Comparison of ENCODE assay signal across 8 cellular contexts in the genomic region with DNA sequence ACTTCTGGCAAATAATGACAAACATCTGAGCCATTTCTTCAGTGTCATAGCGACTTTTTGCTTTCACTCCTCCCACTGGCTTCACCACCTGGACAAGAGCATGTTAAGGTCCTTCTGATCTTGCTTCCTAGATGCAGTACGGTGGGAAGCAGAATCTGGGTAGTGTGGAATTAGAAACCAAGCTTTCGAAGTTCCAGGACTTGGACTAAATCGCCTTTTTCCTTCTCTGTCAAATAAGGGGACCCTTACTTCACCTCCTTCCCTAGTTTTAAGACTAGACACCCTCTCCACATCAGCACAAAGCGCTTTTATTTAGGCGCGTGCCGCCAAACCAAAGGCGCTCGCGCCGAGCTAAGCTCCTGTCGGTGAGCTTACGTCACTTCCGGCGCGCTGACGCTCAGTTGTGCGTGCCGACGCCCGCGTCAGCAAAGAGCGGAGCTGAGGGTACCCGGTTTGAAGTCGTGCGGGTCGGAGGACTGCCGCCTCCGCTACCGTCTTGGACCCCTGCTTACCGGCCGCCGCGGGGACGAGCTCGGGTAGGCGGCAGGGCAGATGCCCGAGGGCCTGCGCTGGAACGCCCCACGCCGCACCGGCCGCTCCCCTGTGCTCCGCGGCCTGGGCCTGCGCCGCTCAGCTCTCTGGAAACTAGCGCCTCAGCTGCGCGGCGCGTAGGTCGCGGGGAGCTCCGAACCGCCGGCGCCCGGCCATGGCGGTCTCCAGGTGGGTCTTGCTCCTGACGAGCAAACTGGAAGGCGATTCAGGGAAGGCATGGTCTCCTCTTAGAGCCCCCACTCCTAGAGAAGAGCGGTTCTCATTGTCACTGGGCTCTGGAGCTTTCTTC. TPM values are rescaled to one million over a fixed set of nuclear protein-coding genes. Genes with fewer than 3 reads are reported as not detected.
DNase-seq lines count a peak whose midpoint lies in the region; ATAC-seq and FAIRE-seq lines count a peak whose summit lies in the region.

A gene (plus strand): TSS at position 400 of the 841 bp plus-strand sequence. CDS start 307 bp downstream, at position 707.

- H3K9me3 Mint-ChIP-seq in activated T-helper 1 cell treated with anti-CD3 and anti-CD28 coated beads, Interleukin-12 subunit alpha, Interleukin-12 subunit beta, Interleukin-2, Interleukin-4 antibody, amounts not matched to agents 30 ng/mL and 10 ng/mL and 1 ng/mL, durations not matched to agents 14 hours and 24 hours and 36 hours, result peaks cover 4% of the 10 kb centered on the region
- peaks cover 0 to 4% (median 2%) of the 10 kb centered on the region in 7 donors for H3K9me3 Mint-ChIP-seq in naive B cell
- peaks cover 0 to 2% of the 10 kb centered on the region in 2 donors for H3K9me3 Mint-ChIP-seq in stimulated activated naive B cell treated with anti-CD40 and anti-IgM and Interleukin-4, amounts not matched to agents 10 μg/mL and 1 μg/mL and 100 μg/mL, for 72 hours

- peak within 1 kb of the TSS; percentile 93 for H3K4me3 ChIP-seq in Jurkat, Clone E6-1 (ENCODE audit: low read length)

- H3K4me3 Mint-ChIP-seq in activated T-helper 1 cell treated with anti-CD3 and anti-CD28 coated beads, Interleukin-12 subunit alpha, Interleukin-12 subunit beta, Interleukin-2, Interleukin-4 antibody, amounts not matched to agents 30 ng/mL and 10 ng/mL and 1 ng/mL, durations not matched to agents 14 hours and 24 hours and 36 hours, result peak within 1 kb of the TSS; percentile 98
- H3K4me3 Mint-ChIP-seq in naive B cell, result peak within 1 kb of the TSS; percentile 90 to 98 (median 95)
- peak within 1 kb of the TSS; percentile 84 to 86 for H3K4me3 Mint-ChIP-seq in stimulated activated naive B cell treated with anti-CD40 and anti-IgM and Interleukin-4, amounts not matched to agents 10 μg/mL and 1 μg/mL and 100 μg/mL, for 72 hours

- peaks cover 15% of the 10 kb centered on the region for H3K36me3 Mint-ChIP-seq in activated T-helper 1 cell treated with anti-CD3 and anti-CD28 coated beads, Interleukin-12 subunit alpha, Interleukin-12 subunit beta, Interleukin-2, Interleukin-4 antibody, amounts not matched to agents 30 ng/mL and 10 ng/mL and 1 ng/mL, durations not matched to agents 14 hours and 24 hours and 36 hours (ENCODE audit: low read depth)
- peaks cover 0 to 21% of the 10 kb centered on the region in 2 donors for H3K36me3 Mint-ChIP-seq in naive B cell
- peaks cover 8 to 20% of the 10 kb centered on the region in 2 donors for H3K36me3 Mint-ChIP-seq in stimulated activated naive B cell treated with anti-CD40 and anti-IgM and Interleukin-4, amounts not matched to agents 10 μg/mL and 1 μg/mL and 100 μg/mL, for 72 hours

- peak; percentile 98 for ATAC-seq in GM21619 (IDR thresholded peaks at IDR 0.05; ENCODE audit: unreplicated experiment)
- peak; percentile 93 for ATAC-seq in naive B cell (ENCODE audit: low read depth in 2 of 2)
- peak; percentile 98 for ATAC-seq in stimulated activated naive B cell treated with anti-CD40 and anti-IgM and Interleukin-4, amounts not matched to agents 10 μg/mL and 1 μg/mL and 100 μg/mL, for 72 hours (replicated peaks)

- intact Hi-C loops in activated T-helper 1 cell treated with anti-CD3 and anti-CD28 coated beads, Interleukin-12 subunit alpha, Interleukin-12 subunit beta, Interleukin-2, Interleukin-4 antibody, amounts not matched to agents 30 ng/mL and 10 ng/mL and 1 ng/mL, durations not matched to agents 14 hours and 24 hours and 36 hours (cut with micrococcal nuclease), result loop anchor here (1.0 to 10.0 kb wide), 9 partner anchors 14 to 759 kb away; a partner anchor contains a TSS

- H3K27me3 Mint-ChIP-seq in activated T-helper 1 cell treated with anti-CD3 and anti-CD28 coated beads, Interleukin-12 subunit alpha, Interleukin-12 subunit beta, Interleukin-2, Interleukin-4 antibody, amounts not matched to agents 30 ng/mL and 10 ng/mL and 1 ng/mL, durations not matched to agents 14 hours and 24 hours and 36 hours (ENCODE audit: insufficient read depth), result peaks cover 9% of the 10 kb centered on the region
- peaks cover 4 to 9% (median 7%) of the 10 kb centered on the region in 3 donors for H3K27me3 Mint-ChIP-seq in naive B cell
- peaks cover 5 to 6% of the 10 kb centered on the region in 2 donors for H3K27me3 Mint-ChIP-seq in stimulated activated naive B cell treated with anti-CD40 and anti-IgM and Interleukin-4, amounts not matched to agents 10 μg/mL and 1 μg/mL and 100 μg/mL, for 72 hours

- peak; percentile 16 for FAIRE-seq in RCC 7860 (lab: Jason Lieb, UNC)

- DNase-seq in DMS53 treated with DMSO at 0.1 percent for 48 hours (lab: John Stamatoyannopoulos, UW; ENCODE audit: unreplicated experiment), result peak; percentile 65
- DNase-seq in Jurkat, Clone E6-1 (ENCODE audit: low read depth, low spot score), result peak; percentile 93
- DNase-seq in RCC 7860 (ENCODE audit: low spot score), result peak; percentile 73
- peak; percentile 89 for DNase-seq in activated T-helper 1 cell treated with anti-CD3 and anti-CD28 coated beads, Interleukin-12 subunit alpha, Interleukin-12 subunit beta, Interleukin-2, Interleukin-4 antibody, amounts not matched to agents 30 ng/mL and 10 ng/mL and 1 ng/mL, durations not matched to agents 14 hours and 24 hours and 36 hours (ENCODE audit: low spot score)
- DNase-seq in fibroblast of gingiva (ENCODE audit: low read depth), result peak; percentile 94
- peak; percentile 89 for DNase-seq in naive B cell
- DNase-seq in stimulated activated naive B cell treated with anti-CD40 and anti-IgM and Interleukin-4, amounts not matched to agents 10 μg/mL and 1 μg/mL and 100 μg/mL, for 72 hours, result peak; percentile 88

- H3K4me1 Mint-ChIP-seq in activated T-helper 1 cell treated with anti-CD3 and anti-CD28 coated beads, Interleukin-12 subunit alpha, Interleukin-12 subunit beta, Interleukin-2, Interleukin-4 antibody, amounts not matched to agents 30 ng/mL and 10 ng/mL and 1 ng/mL, durations not matched to agents 14 hours and 24 hours and 36 hours (ENCODE audit: low read depth), result peaks cover 36% of the 10 kb centered on the region
- peaks cover 30 to 42% (median 38%) of the 10 kb centered on the region in 3 donors for H3K4me1 Mint-ChIP-seq in naive B cell
- H3K4me1 Mint-ChIP-seq in stimulated activated naive B cell treated with anti-CD40 and anti-IgM and Interleukin-4, amounts not matched to agents 10 μg/mL and 1 μg/mL and 100 μg/mL, for 72 hours, result peaks cover 16 to 28% of the 10 kb centered on the region in 2 donors

- peak within 1 kb of the TSS; percentile 99 for H3K27ac Mint-ChIP-seq in activated T-helper 1 cell treated with anti-CD3 and anti-CD28 coated beads, Interleukin-12 subunit alpha, Interleukin-12 subunit beta, Interleukin-2, Interleukin-4 antibody, amounts not matched to agents 30 ng/mL and 10 ng/mL and 1 ng/mL, durations not matched to agents 14 hours and 24 hours and 36 hours
- H3K27ac Mint-ChIP-seq in naive B cell, result peak within 1 kb of the TSS; percentile 98 to 99 (median 99)
- peak within 1 kb of the TSS; percentile 99 for H3K27ac Mint-ChIP-seq in stimulated activated naive B cell treated with anti-CD40 and anti-IgM and Interleukin-4, amounts not matched to agents 10 μg/mL and 1 μg/mL and 100 μg/mL, for 72 hours

RNA-seq across cellular contexts. Expression of the gene that starts here (rescaled TPM):
- 34.1 TPM for polyA plus RNA-seq in Jurkat, Clone E6-1 (2012; ENCODE audit: insufficient read depth, insufficient read length)
- total RNA-seq in activated T-helper 1 cell treated with anti-CD3 and anti-CD28 coated beads, Interleukin-12 subunit alpha, Interleukin-12 subunit beta, Interleukin-2, Interleukin-4 antibody, amounts not matched to agents 30 ng/mL and 10 ng/mL and 1 ng/mL, durations not matched to agents 14 hours and 24 hours and 36 hours, result 58.8 and 59.2 TPM in 2 replicates
- polyA plus RNA-seq in naive B cell (ENCODE audit: low read depth in 6 of 6), result 10 to 100 TPM in 5 of 6 donors, 1 to 10 TPM in 1; 9.2 to 25.8 (median 16.1) TPM

Comparison
In these comparisons a context has a peak if more than half of its experiments do, and no peak if none do; other contexts are left out.
1. Peak in every context shown above with its lines: DNase-seq, ATAC-seq and H3K4me3 ChIP-seq.